In the genomic region with DNA sequence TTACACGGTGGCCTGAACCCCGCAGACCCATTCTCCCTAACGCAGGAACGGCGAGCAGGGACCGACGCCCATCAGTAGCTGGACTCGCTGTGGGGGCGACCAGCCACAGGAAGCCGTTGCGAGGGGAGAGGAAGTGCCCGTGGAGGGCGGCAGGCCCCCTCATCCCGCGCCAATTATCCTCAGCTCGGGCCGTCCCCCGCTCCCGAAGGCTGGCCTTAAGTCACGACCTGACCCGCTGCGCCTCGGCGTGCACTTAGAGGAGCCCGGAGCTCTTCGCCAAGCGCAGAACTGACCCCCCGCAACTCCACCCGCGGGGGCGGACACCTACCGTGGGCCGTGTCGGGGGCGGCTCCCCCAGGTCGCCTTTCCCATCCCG, we compare ENCODE assay signal across 8 cellular contexts. TPM values are rescaled to one million over a fixed set of nuclear protein-coding genes. Genes with fewer than 3 reads are reported as not detected.
DNase-seq lines count a peak whose midpoint lies in the region; ATAC-seq and TF ChIP-seq lines count a peak whose summit lies in the region.

No MANE protein-coding gene starts in this region.

- no peaks in the 10 kb centered on the region for H3K27me3 Mint-ChIP-seq in activated T-cell treated with anti-CD3 and anti-CD28 coated beads, Interleukin-2, amount 50 U/mL, for 72 hours (ENCODE audit: low read depth)

- peaks cover 4 to 9% of the 10 kb centered on the region in 2 donors for H3K36me3 Mint-ChIP-seq in activated T-cell treated with anti-CD3 and anti-CD28 coated beads, Interleukin-2, amount 50 U/mL, for 72 hours (ENCODE audit: insufficient read depth in 2 of 2)

- peaks cover 35% of the 10 kb centered on the region for H3K4me1 Mint-ChIP-seq in activated T-cell treated with anti-CD3 and anti-CD28 coated beads, Interleukin-2, amount 50 U/mL, for 72 hours (ENCODE audit: low read depth)

- H3K27ac ChIP-seq in body of pancreas (peak overlapping the region; percentile 51 to 86 (median 76)), upper lobe of left lung (peak overlapping the region; percentile 82 to 93 (median 88))

- H3K27me3 ChIP-seq in body of pancreas (no peaks in the 10 kb centered on the region), upper lobe of left lung (no peaks in the 10 kb centered on the region)

- peak; percentile 3 to 6 for ATAC-seq in activated T-cell treated with anti-CD3 and anti-CD28 coated beads, Interleukin-2, amount 50 U/mL, for 72 hours (replicated peaks in 1 of 2)
- ATAC-seq in HG03520 (IDR thresholded peaks at IDR 0.05; ENCODE audit: unreplicated experiment) (peak; percentile 7), body of pancreas (peak; percentile 15), upper lobe of left lung (ENCODE audit: low FRiP score in 2 of 2) (no peak)

- intact Hi-C loops in body of pancreas (cut with DNase I), result no loop called here
- intact Hi-C loops in lower leg skin (cut with DNase I; ENCODE audit: low total_unique reads), result no loop called here

- TF ChIP-seq EP300 in upper lobe of left lung (IDR thresholded peaks at IDR 0.05), result no peak

- H3K27ac Mint-ChIP-seq in activated T-cell treated with anti-CD3 and anti-CD28 coated beads, Interleukin-2, amount 50 U/mL, for 72 hours, result peak overlapping the region; percentile 83

- TF ChIP-seq CTCF in body of pancreas (IDR thresholded peaks at IDR 0.05) (no peak), lower leg skin (IDR thresholded peaks at IDR 0.05) (no peak), upper lobe of left lung (IDR thresholded peaks at IDR 0.05) (no peak)

- 0% methylated on average over 1 to 37 of the region's 37 CpGs for WGBS in body of pancreas, 2 donors
- WGBS in lower leg skin, 2 donors, result 0 to 1% methylated on average over 19 to 21 of the region's 37 CpGs
- 1% methylated on average over 25 of the region's 37 CpGs; no CpG with 5 or more reads in 1 of the 2 donors for WGBS in upper lobe of left lung, 2 donors

- H3K4me1 ChIP-seq in body of pancreas (peaks cover 39% of the 10 kb centered on the region), upper lobe of left lung (peaks cover 22 to 38% (median 28%) of the 10 kb centered on the region in 4 donors)

- H3K9me3 ChIP-seq in body of pancreas (no peaks in the 10 kb centered on the region), upper lobe of left lung (no peaks in the 10 kb centered on the region)

- H3K4me3 Mint-ChIP-seq in activated T-cell treated with anti-CD3 and anti-CD28 coated beads, Interleukin-2, amount 50 U/mL, for 72 hours, result peak overlapping the region; percentile 80 to 87

- H3K4me3 ChIP-seq in body of pancreas, result peak overlapping the region; percentile 86 to 95
- peak overlapping the region; percentile 87 for H3K4me3 ChIP-seq in lower leg skin (ENCODE audit: low read depth, poor library complexity, severe bottlenecking)
- H3K4me3 ChIP-seq in upper lobe of left lung, result peak overlapping the region; percentile 88 to 100 (median 92)

- peaks cover 0 to 8% of the 10 kb centered on the region in 2 donors for H3K36me3 ChIP-seq in body of pancreas (replicated peaks in 1 of 2; ENCODE audit: insufficient read depth in 1 of 2, low read depth in 2 of 2)
- peaks cover 9 to 40% (median 24%) of the 10 kb centered on the region in 4 donors for H3K36me3 ChIP-seq in upper lobe of left lung

- H3K9me3 Mint-ChIP-seq in activated T-cell treated with anti-CD3 and anti-CD28 coated beads, Interleukin-2, amount 50 U/mL, for 72 hours, result no peaks in the 10 kb centered on the region

- peak in 1 of 2 donors; percentile 32 for DNase-seq in activated T-cell treated with anti-CD3 and anti-CD28 coated beads, Interleukin-2, amount 50 U/mL, for 72 hours
- no peak for DNase-seq in activated T-cell treated with anti-CD3 and anti-CD28 coated beads, Interleukin-2, amount 50 U/mL, for 48 hours
- DNase-seq in body of pancreas, result peak in 1 of 4 donors; percentile 20
- DNase-seq in lower leg skin (ENCODE audit: low spot score in 2 of 2), result no peak
- DNase-seq in upper lobe of left lung, result no peak
- DNase-seq in OCI-M1 (lab: John Stamatoyannopoulos, UW), result no peak
- no peak for DNase-seq in NCI-H187 treated with DMSO at 0.1 percent for 48 hours (lab: John Stamatoyannopoulos, UW)

- no peak for TF ChIP-seq POLR2A in body of pancreas (IDR thresholded peaks at IDR 0.05)
- TF ChIP-seq POLR2A in lower leg skin (IDR thresholded peaks at IDR 0.05), result no peak
- no peak for TF ChIP-seq POLR2A in upper lobe of left lung (IDR thresholded peaks at IDR 0.05)

RNA-seq across cellular contexts. Expression of gene ARL16, which starts 0.4 kb away (rescaled TPM):
- total RNA-seq in activated T-cell treated with anti-CD3 and anti-CD28 coated beads, Interleukin-2, amount 50 U/mL, for 72 hours, result 10 to 100 TPM; 33.0 to 45.3 TPM
- total RNA-seq in body of pancreas, result 10 to 100 TPM; 22.8 to 47.1 TPM
- 10 to 100 TPM; 29.2 to 45.1 (median 36.2) TPM for total RNA-seq in lower leg skin
- 10 to 100 TPM; 16.9 to 47.1 (median 20.5) TPM for total RNA-seq in upper lobe of left lung

RNA-seq across cellular contexts. Expression of gene HGS, which starts 0.6 kb away (rescaled TPM):
- total RNA-seq in activated T-cell treated with anti-CD3 and anti-CD28 coated beads, Interleukin-2, amount 50 U/mL, for 72 hours, result 10 to 100 TPM; 95.5 to 96.0 TPM
- 10 to 100 TPM; 60.7 to 66.9 TPM for total RNA-seq in body of pancreas
- total RNA-seq in lower leg skin, result 100 to 1,000 TPM in 1 of 4 donors, 10 to 100 TPM in 3; 87.0 to 160 (median 92.1) TPM
- total RNA-seq in upper lobe of left lung, result 100 to 1,000 TPM in 4 of 6 donors, 10 to 100 TPM in 2; 74.7 to 164 (median 108) TPM

RNA-seq across cellular contexts. Expression of gene CCDC137, which starts 16.7 kb away (rescaled TPM):
- total RNA-seq in activated T-cell treated with anti-CD3 and anti-CD28 coated beads, Interleukin-2, amount 50 U/mL, for 72 hours, result 10 to 100 TPM; 26.1 to 46.5 TPM
- total RNA-seq in body of pancreas (10 to 100 TPM in 1 of 2 donors, 1 to 10 TPM in 1; 6.2 to 21.4 TPM), lower leg skin (10 to 100 TPM; 19.7 to 35.2 (median 28.3) TPM), upper lobe of left lung (10 to 100 TPM; 10.8 to 49.2 (median 12.6) TPM)

RNA-seq across cellular contexts. Expression of gene OXLD1, which starts 16.8 kb away (rescaled TPM):
- total RNA-seq in activated T-cell treated with anti-CD3 and anti-CD28 coated beads, Interleukin-2, amount 50 U/mL, for 72 hours, result 10 to 100 TPM; 49.1 to 58.8 TPM
- total RNA-seq in body of pancreas (10 to 100 TPM; 18.1 to 23.3 TPM), lower leg skin (10 to 100 TPM; 33.5 to 68.3 (median 48.2) TPM), upper lobe of left lung (10 to 100 TPM; 32.2 to 46.7 (median 38.5) TPM)

RNA-seq across cellular contexts. Expression of gene MRPL12, which starts 20.0 kb away (rescaled TPM):
- total RNA-seq in activated T-cell treated with anti-CD3 and anti-CD28 coated beads, Interleukin-2, amount 50 U/mL, for 72 hours, result 10 to 100 TPM; 49.1 to 64.7 TPM
- total RNA-seq in body of pancreas (10 to 100 TPM; 17.1 to 45.8 TPM), lower leg skin (10 to 100 TPM; 39.5 to 64.0 (median 43.1) TPM), upper lobe of left lung (10 to 100 TPM; 29.3 to 69.8 (median 47.8) TPM)

Comparison
In these comparisons a context has a peak if more than half of its experiments do, and no peak if none do; other contexts are left out.
1. ATAC-seq: peak in activated T-cell treated with anti-CD3 and anti-CD28 coated beads, Interleukin-2, amount 50 U/mL, for 72 hours (2 of 2), HG03520 (single experiment) and body of pancreas (single experiment); none in upper lobe of left lung (0 of 2).
2. Peak in every context shown above with its lines, with median percentiles within 50 percentile points of each other: H3K4me3 ChIP-seq.